ENCODE assay signal across 9 cellular contexts in genomic region chr22:19886605-19887250, GRCh38. TPM values are rescaled to one million over a fixed set of nuclear protein-coding genes. Genes with fewer than 3 reads are reported as not detected.
DNase-seq lines count a peak whose midpoint lies in the region; ATAC-seq and TF ChIP-seq lines count a peak whose summit lies in the region.
"Had no signal": no experiment of that assay in that cellular context is flagged by ENCODE, and none has a peak within 500 bp of the region (broad histone marks: within the 10 kb centered on the region; RNA-seq: fewer than 3 reads in every experiment).

No MANE protein-coding gene starts in this region.

- no peak overlapping the region; the same call in 1 of the 2 replicates for H3K4me3 Mint-ChIP-seq in HFFc6

- no peak overlapping the region for H3K4me3 ChIP-seq in effector memory CD4-positive, alpha-beta T cell (ENCODE audit: insufficient read depth, low read depth, low read length, poor library complexity, severe bottlenecking)
- H3K4me3 ChIP-seq: cardiac muscle cell had no signal

- H3K36me3 Mint-ChIP-seq in HFFc6 (ENCODE audit: low read depth) = peaks cover 13% of the 10 kb centered on the region; the same call in 1 of the 2 replicates

- no peaks in the 10 kb centered on the region for H3K27me3 ChIP-seq in effector memory CD4-positive, alpha-beta T cell (replicated peaks; ENCODE audit: control insufficient read depth, insufficient read depth, low read length, poor library complexity, severe bottlenecking)
- H3K27me3 ChIP-seq: cardiac muscle cell had no signal

- peaks cover 51% of the 10 kb centered on the region for H3K4me1 Mint-ChIP-seq in HFFc6 (ENCODE audit: low read depth)

- H3K27ac ChIP-seq in effector memory CD4-positive, alpha-beta T cell (ENCODE audit: insufficient read depth, low read length, poor library complexity, severe bottlenecking) = peak overlapping the region; percentile 46
- H3K27ac ChIP-seq: cardiac muscle cell had no signal

- no peaks in the 10 kb centered on the region for H3K36me3 ChIP-seq in effector memory CD4-positive, alpha-beta T cell (ENCODE audit: control insufficient read depth, insufficient read depth, low read length)
- H3K36me3 ChIP-seq: cardiac muscle cell had no signal

- H3K27me3 Mint-ChIP-seq in HFFc6 (ENCODE audit: insufficient read depth) = no peaks in the 10 kb centered on the region; the same call in none of the 2 replicates

- DNase-seq in HFFc6 (peak; percentile 63), T follicular helper cell (ENCODE audit: low read depth) (peak; percentile 29), pulmonary artery endothelial cell (ENCODE audit: low read depth, low spot score) (peak; percentile 66), NCI-H82 (lab: John Stamatoyannopoulos, UW) (no peak), cortex of kidney (lab: John Stamatoyannopoulos, UW) (no peak), mucosa of gallbladder (ENCODE audit: low spot score) (no peak)
- no peak for DNase-seq in effector memory CD4-positive, alpha-beta T cell

- H3K4me1 ChIP-seq in effector memory CD4-positive, alpha-beta T cell (ENCODE audit: control insufficient read depth, insufficient read depth, low read length, poor library complexity, severe bottlenecking) = peaks cover 56% of the 10 kb centered on the region

- ATAC-seq in HG03469 (IDR thresholded peaks at IDR 0.05; ENCODE audit: unreplicated experiment) = no peak

- no peaks in the 10 kb centered on the region for H3K9me3 Mint-ChIP-seq in HFFc6

- H3K9me3 ChIP-seq in effector memory CD4-positive, alpha-beta T cell (ENCODE audit: control insufficient read depth, low read length) = no peaks in the 10 kb centered on the region

- H3K27ac Mint-ChIP-seq in HFFc6 = peak overlapping the region; percentile 76

- TF ChIP-seq CTCF in HFFc6 (IDR thresholded peaks at IDR 0.05) = no peak

RNA-seq across cellular contexts. Expression of gene GNB1L, which starts 32.1 kb away (rescaled TPM):
- total RNA-seq in HFFc6 (2021; fragmentation: NEBNext Ultra II Directional; extraction: Animal tissue kit (Norgen Biotek cat#: 25700)) = 1 to 10 TPM; 6.6 to 9.6 (median 7.6) TPM
- total RNA-seq in pulmonary artery endothelial cell (11.1 and 14.6 TPM in 2 replicates), mucosa of gallbladder (6.2 TPM)

RNA-seq across cellular contexts. Expression of gene RTL10, which starts 32.1 kb away (rescaled TPM):
- total RNA-seq in HFFc6 (2021; fragmentation: NEBNext Ultra II Directional; extraction: Animal tissue kit (Norgen Biotek cat#: 25700)) = 10 to 100 TPM; 17.4 to 22.7 (median 19.2) TPM
- total RNA-seq in pulmonary artery endothelial cell (29.2 and 39.3 TPM in 2 replicates), mucosa of gallbladder (18.4 TPM)

RNA-seq across cellular contexts. Expression of gene COMT, which starts 54.8 kb away (rescaled TPM):
- 100 to 1,000 TPM; 215 to 306 (median 234) TPM for total RNA-seq in HFFc6 (2021; fragmentation: NEBNext Ultra II Directional; extraction: Animal tissue kit (Norgen Biotek cat#: 25700))
- total RNA-seq in pulmonary artery endothelial cell (254 and 326 TPM in 2 replicates), mucosa of gallbladder (214 TPM)

RNA-seq across cellular contexts. Expression of gene TXNRD2, which starts 54.9 kb away (rescaled TPM):
- total RNA-seq in HFFc6 (2021; fragmentation: NEBNext Ultra II Directional; extraction: Animal tissue kit (Norgen Biotek cat#: 25700)) = 10 to 100 TPM; 24.8 to 30.6 (median 28.3) TPM
- 67.5 and 73.7 TPM in 2 replicates for total RNA-seq in pulmonary artery endothelial cell
- total RNA-seq in mucosa of gallbladder = 26.9 TPM

Comparison
In these comparisons a context has a peak if more than half of its experiments do, and no peak if none do; other contexts are left out.
1. DNase-seq: peak in HFFc6 (single experiment), T follicular helper cell (single experiment) and pulmonary artery endothelial cell (single experiment); none in effector memory CD4-positive, alpha-beta T cell (0 of 3), NCI-H82 (single experiment), cortex of kidney (single experiment) and mucosa of gallbladder (single experiment).